ENCODE assay signal across 8 cellular contexts in genomic region chr20:49278036-49278816, GRCh38. TPM values are rescaled to one million over a fixed set of nuclear protein-coding genes. Genes with fewer than 3 reads are reported as not detected.
DNase-seq lines count a peak whose midpoint lies in the region; ATAC-seq, FAIRE-seq and TF ChIP-seq lines count a peak whose summit lies in the region.

ZNFX1 (minus strand) TSS chr20:49278057; CDS start chr20:49275839, 2,218 bp downstream.

- H2AFZ ChIP-seq in smooth muscle cell (ENCODE audit: low read depth) = peak within 1 kb of the TSS; percentile 65

- peak within 1 kb of the TSS; percentile 97 for H3K27ac ChIP-seq in smooth muscle cell (ENCODE audit: low read depth)

- H3K4me1 ChIP-seq in smooth muscle cell (ENCODE audit: low read depth) = peaks cover 35% of the 10 kb centered on the region

- CTCF ChIA-PET in AG04449 (lab: Yijun Ruan, JAX) = no interaction called here

- POLR2A ChIA-PET in AG04449 (lab: Yijun Ruan, JAX) = interaction anchor here (0.7 to 5.6 kb wide), 11 partner anchors 9 to 68 kb away, joined by 3 to 37 read pairs (median 4); no protein-coding TSS in a partner anchor

- H3K27me3 ChIP-seq in bronchial epithelial cell (ENCODE audit: control insufficient read depth, insufficient read depth, low read length) = no peaks in the 10 kb centered on the region
- no peaks in the 10 kb centered on the region for H3K27me3 ChIP-seq in smooth muscle cell (ENCODE audit: low read depth)

- peak within 1 kb of the TSS; percentile 99 for H3K4me3 ChIP-seq in AG04449 (ENCODE audit: low read depth, low read length)
- peak within 1 kb of the TSS; percentile 75 for H3K4me3 ChIP-seq in WI38 (ENCODE audit: low read depth, low read length)
- H3K4me3 ChIP-seq in bronchial epithelial cell (ENCODE audit: low read depth, low read length) = peak within 1 kb of the TSS; percentile 87
- H3K4me3 ChIP-seq in smooth muscle cell = peak within 1 kb of the TSS; percentile 72

- DNase-seq in AG04449 (ENCODE audit: low read depth, low spot score) (peak; percentile 78), NCI-H2227 treated with DMSO at 0.1 percent for 48 hours (lab: John Stamatoyannopoulos, UW) (peak; percentile 99), bronchial epithelial cell (ENCODE audit: low read depth) (peak; percentile 86), iPS-NIHi11 (ENCODE audit: low spot score) (peak; percentile 97), smooth muscle cell (lab: John Stamatoyannopoulos, UW; ENCODE audit: unreplicated experiment) (peak; percentile 99)

- peaks cover 76% of the 10 kb centered on the region for H3K79me2 ChIP-seq in smooth muscle cell (ENCODE audit: low read depth)

- ATAC-seq in GM18907 (IDR thresholded peaks at IDR 0.05; ENCODE audit: unreplicated experiment) (peak; percentile 85), HG03159 (IDR thresholded peaks at IDR 0.05; ENCODE audit: unreplicated experiment) (peak; percentile 78)

- peaks cover 68% of the 10 kb centered on the region for H4K20me1 ChIP-seq in smooth muscle cell (ENCODE audit: low read depth)

- H3K4me2 ChIP-seq in smooth muscle cell = peak within 1 kb of the TSS; percentile 87

- WGBS in smooth muscle cell (ENCODE audit: low lambda C conversion rate) = under 1% methylated on average over 43 of the region's 80 CpGs

- peak within 1 kb of the TSS; percentile 82 for H3K9ac ChIP-seq in smooth muscle cell (ENCODE audit: low read depth)

- TF ChIP-seq CTCF in AG04449 (IDR thresholded peaks at IDR 0.05; ENCODE audit: insufficient read depth, low read length, missing control alignments) (no peak), WI38 (IDR thresholded peaks at IDR 0.05; ENCODE audit: low read depth, low read length) (no peak), bronchial epithelial cell (IDR thresholded peaks at IDR 0.05; ENCODE audit: insufficient read depth, low read length, severe bottlenecking) (no peak), smooth muscle cell (IDR thresholded peaks at IDR 0.05; ENCODE audit: borderline replicate concordance, insufficient read depth, poor library complexity, severe bottlenecking) (no peak)

- no peaks in the 10 kb centered on the region for H3K9me3 ChIP-seq in smooth muscle cell (replicated peaks; ENCODE audit: low read depth)

- H3F3A ChIP-seq in smooth muscle cell (ENCODE audit: low read depth) = peaks cover 21% of the 10 kb centered on the region

- H3K36me3 ChIP-seq in bronchial epithelial cell (ENCODE audit: control insufficient read depth, insufficient read depth, low read length) (peaks cover 43% of the 10 kb centered on the region), smooth muscle cell (ENCODE audit: low read depth) (peaks cover under 1% of the 10 kb centered on the region)

- peak; percentile 55 for FAIRE-seq in bronchial epithelial cell (lab: Jason Lieb, UNC)

RNA-seq across cellular contexts. Expression of gene ZNFX1, which starts in this region (rescaled TPM):
- 12.4 and 18.3 TPM in 2 replicates for total RNA-seq in bronchial epithelial cell
- total RNA-seq in smooth muscle cell = 15.9 and 17.4 TPM in 2 replicates
- polyA plus RNA-seq in smooth muscle cell = 16.4 and 18.0 TPM in 2 replicates

Comparison
In these comparisons a context has a peak if more than half of its experiments do, and no peak if none do; other contexts are left out.
1. Peak in every context shown above with its lines: DNase-seq, ATAC-seq, H3K4me3 ChIP-seq and H3K27ac ChIP-seq.